In genomic region chr1:71587961-71588360, GRCh38 we compare ENCODE assay signal across 10 cellular contexts.
DNase-seq lines count a peak whose midpoint lies in the region; TF ChIP-seq lines count a peak whose summit lies in the region.
"Had no signal": no experiment of that assay in that cellular context is flagged by ENCODE, and none has a peak within 500 bp of the region (broad histone marks: within the 10 kb centered on the region; RNA-seq: fewer than 3 reads in every experiment).

No MANE protein-coding gene starts in this region.

- TF ChIP-seq CTCF in OCI-LY7 (conservative IDR thresholded peaks at IDR 0.05; ENCODE audit: low read length) (peak; percentile 24; the same call in 1 of the 2 replicates), foreskin fibroblast (IDR thresholded peaks at IDR 0.05; ENCODE audit: low read depth, low read length) (peak; percentile 36), thyroid gland (IDR thresholded peaks at IDR 0.05) (peak in 4 of 6 experiments; percentile 10 to 59 (median 52))

- WGBS in thyroid gland, 2 donors, result 49 to 54% methylated on average over 3 of the region's 3 CpGs

- H3K79me2 ChIP-seq in OCI-LY7 (ENCODE audit: insufficient read depth, low read depth, low read length), result no peaks in the 10 kb centered on the region

- H2AFZ ChIP-seq in OCI-LY7 (ENCODE audit: low read length), result no peak overlapping the region

- BruUV-seq in OCI-LY7 (replicated peaks; lab: Mats Ljungman, UMichigan), result no TSS peak

- POLR2A ChIA-PET in OCI-LY7 (lab: Charles Lee), result interaction anchor here (0.7 kb wide), 1 partner anchor 315 kb away, joined by 3 read pairs; no protein-coding TSS in a partner anchor

- H3K4me3 ChIP-seq in OCI-LY7 (ENCODE audit: low read depth, low read length, poor library complexity, severe bottlenecking) (no peak overlapping the region), foreskin fibroblast (ENCODE audit: low read depth in 1 of 2, low read length in 2 of 2) (no peak overlapping the region), thyroid gland (replicated peaks in 1 of 3) (no peak overlapping the region)

- no peaks in the 10 kb centered on the region for H4K20me1 ChIP-seq in OCI-LY7 (ENCODE audit: insufficient read depth, low read length)

- H3K27ac ChIP-seq in OCI-LY7 (ENCODE audit: low read depth, low read length, poor library complexity, severe bottlenecking) (no peak overlapping the region), thyroid gland (no peak overlapping the region)

- H3K4me1 ChIP-seq in OCI-LY7 (ENCODE audit: insufficient read depth, low read length, poor library complexity, severe bottlenecking), result no peaks in the 10 kb centered on the region
- no peaks in the 10 kb centered on the region for H3K4me1 ChIP-seq in thyroid gland

- CTCF ChIA-PET in OCI-LY7 (lab: Charles Lee; ENCODE audit: unreplicated experiment), result no interaction called here

- TF ChIP-seq POLR2A in thyroid gland (IDR thresholded peaks at IDR 0.05), result no peak

- no peaks in the 10 kb centered on the region for H3K9me2 ChIP-seq in OCI-LY7 (ENCODE audit: insufficient read depth, low read length)

- intact Hi-C loops in OCI-LY7 (cut with micrococcal nuclease; ENCODE audit: unreplicated experiment), result no loop called here
- intact Hi-C loops in thyroid gland (cut with DNase I), result no loop called here

- peak; percentile 9 to 24 for DNase-seq in SHP77 (lab: John Stamatoyannopoulos, UW)
- DNase-seq in SHP77 treated with DMSO at 0.1 percent for 48 hours (lab: John Stamatoyannopoulos, UW), result no peak
- no peak for DNase-seq in OCI-LY7 (ENCODE audit: low spot score)
- peak; percentile 18 to 65 for DNase-seq in foreskin fibroblast
- no peak for DNase-seq in thyroid gland
- DNase-seq in A172 (ENCODE audit: low spot score), result no peak
- no peak for DNase-seq in activated CD4-positive, alpha-beta T cell treated with anti-CD3 and anti-CD28 coated beads, Interleukin-2, amount 50 U/mL, for 1 hour
- no peak for DNase-seq in NCI-H187 treated with DMSO at 0.1 percent for 48 hours (lab: John Stamatoyannopoulos, UW)
- DNase-seq: occipital lobe, T-helper 17 cell had no signal

- no peaks in the 10 kb centered on the region for H3K36me3 ChIP-seq in OCI-LY7 (ENCODE audit: insufficient read depth, low read length)
- H3K36me3 ChIP-seq in thyroid gland, result no peaks in the 10 kb centered on the region

- H3K27me3 ChIP-seq in thyroid gland, result no peaks in the 10 kb centered on the region

- no peaks in the 10 kb centered on the region for H3K9me3 ChIP-seq in OCI-LY7 (ENCODE audit: low read length)
- no peaks in the 10 kb centered on the region for H3K9me3 ChIP-seq in thyroid gland

- no peak overlapping the region for H3K4me2 ChIP-seq in OCI-LY7 (ENCODE audit: low read length)

Comparison
In these comparisons a context has a peak if more than half of its experiments do, and no peak if none do; other contexts are left out.
1. DNase-seq: peak in SHP77 (2 of 2) and foreskin fibroblast (2 of 2); none in SHP77 treated with DMSO at 0.1 percent for 48 hours (single experiment), OCI-LY7 (single experiment), thyroid gland (0 of 2), A172 (single experiment), activated CD4-positive, alpha-beta T cell treated with anti-CD3 and anti-CD28 coated beads, Interleukin-2, amount 50 U/mL, for 1 hour (single experiment) and NCI-H187 treated with DMSO at 0.1 percent for 48 hours (single experiment).
2. Peak in every context shown above with its lines, with median percentiles within 50 percentile points of each other: CTCF ChIP-seq.